ENCODE assay signal across 7 cellular contexts in genomic region chr5:121968910-121969607, GRCh38. TPM values are rescaled to one million over a fixed set of nuclear protein-coding genes. Genes with fewer than 3 reads are reported as not detected.
DNase-seq lines count a peak whose midpoint lies in the region; ATAC-seq and TF ChIP-seq lines count a peak whose summit lies in the region.

No MANE protein-coding gene starts in this region.

- no peaks in the 10 kb centered on the region for H3K9me3 ChIP-seq in RWPE2 (ENCODE audit: severe bottlenecking)
- H3K9me3 ChIP-seq in gastroesophageal sphincter: peaks cover 0 to 9% (median 0%) of the 10 kb centered on the region in 3 donors
- H3K9me3 ChIP-seq in transverse colon: no peaks in the 10 kb centered on the region

- DNase-seq in RWPE2 (ENCODE audit: low spot score) (peak; percentile 53), transverse colon (no peak)
- no peak for DNase-seq in activated T-helper 2 cell treated with anti-CD3 and anti-CD28 coated beads, Interferon-gamma antibody, Interleukin-2, Interleukin-4, amounts not matched to agents 10 μg/mL and 5 μg/mL and 100 μg/mL, durations not matched to agents 14 hours and 24 hours and 36 hours (ENCODE audit: low spot score)
- DNase-seq in activated CD8-positive, alpha-beta memory T cell treated with anti-CD3 and anti-CD28 coated beads, Interleukin-2, amount 50 U/mL, for 48 hours: no peak

- H3K27me3 ChIP-seq in RWPE2 (ENCODE audit: insufficient read depth, poor library complexity, severe bottlenecking): no peaks in the 10 kb centered on the region
- no peaks in the 10 kb centered on the region for H3K27me3 ChIP-seq in gastroesophageal sphincter
- no peaks in the 10 kb centered on the region for H3K27me3 ChIP-seq in transverse colon

- peaks cover 20% of the 10 kb centered on the region for H3K36me3 Mint-ChIP-seq in activated T-helper 2 cell treated with anti-CD3 and anti-CD28 coated beads, Interferon-gamma antibody, Interleukin-2, Interleukin-4, amounts not matched to agents 10 μg/mL and 5 μg/mL and 100 μg/mL, durations not matched to agents 14 hours and 24 hours and 36 hours (ENCODE audit: low read depth)

- no peaks in the 10 kb centered on the region for H3K27me3 Mint-ChIP-seq in activated T-helper 2 cell treated with anti-CD3 and anti-CD28 coated beads, Interferon-gamma antibody, Interleukin-2, Interleukin-4, amounts not matched to agents 10 μg/mL and 5 μg/mL and 100 μg/mL, durations not matched to agents 14 hours and 24 hours and 36 hours (ENCODE audit: low read depth)

- H3K27ac Mint-ChIP-seq in activated T-helper 2 cell treated with anti-CD3 and anti-CD28 coated beads, Interferon-gamma antibody, Interleukin-2, Interleukin-4, amounts not matched to agents 10 μg/mL and 5 μg/mL and 100 μg/mL, durations not matched to agents 14 hours and 24 hours and 36 hours: no peak overlapping the region

- 18 to 52% methylated on average over 3 of the region's 3 CpGs for WGBS in gastroesophageal sphincter (ENCODE audit: low coverage in 1 of 2), 2 donors
- WGBS in transverse colon (ENCODE audit: low coverage in 1 of 2), 2 donors: 54 to 58% methylated on average over 3 of the region's 3 CpGs

- no peaks in the 10 kb centered on the region; the same call in 1 of the 2 replicates for H3K36me3 ChIP-seq in RWPE2 (ENCODE audit: low read depth)
- no peaks in the 10 kb centered on the region for H3K36me3 ChIP-seq in gastroesophageal sphincter
- no peaks in the 10 kb centered on the region for H3K36me3 ChIP-seq in transverse colon

- TF ChIP-seq EP300 in gastroesophageal sphincter (IDR thresholded peaks at IDR 0.05) (no peak), transverse colon (IDR thresholded peaks at IDR 0.05; ENCODE audit: low read depth) (no peak)

- H3K4me1 ChIP-seq in RWPE2 (ENCODE audit: insufficient read depth, poor library complexity, severe bottlenecking) (peaks cover 40% of the 10 kb centered on the region), gastroesophageal sphincter (peaks cover 10 to 26% (median 10%) of the 10 kb centered on the region in 3 donors), transverse colon (peaks cover 0 to 20% (median 12%) of the 10 kb centered on the region in 4 donors)

- H3K4me3 ChIP-seq in RWPE2 (ENCODE audit: severe bottlenecking) (no peak overlapping the region), gastroesophageal sphincter (no peak overlapping the region), transverse colon (no peak overlapping the region)

- H3K4me1 Mint-ChIP-seq in activated T-helper 2 cell treated with anti-CD3 and anti-CD28 coated beads, Interferon-gamma antibody, Interleukin-2, Interleukin-4, amounts not matched to agents 10 μg/mL and 5 μg/mL and 100 μg/mL, durations not matched to agents 14 hours and 24 hours and 36 hours (ENCODE audit: low read depth): peaks cover 18% of the 10 kb centered on the region

- intact Hi-C loops in transverse colon (cut with DNase I; ENCODE audit: low total_unique reads): loop anchor here (10.0 kb wide), 1 partner anchor 106 kb away; the partner anchor contains the start of gene LOX
- intact Hi-C loops in activated T-helper 2 cell treated with anti-CD3 and anti-CD28 coated beads, Interferon-gamma antibody, Interleukin-2, Interleukin-4, amounts not matched to agents 10 μg/mL and 5 μg/mL and 100 μg/mL, durations not matched to agents 14 hours and 24 hours and 36 hours (cut with micrococcal nuclease): no loop called here

- TF ChIP-seq CTCF in RWPE2 (IDR thresholded peaks at IDR 0.05; ENCODE audit: poor library complexity, severe bottlenecking) (no peak), gastroesophageal sphincter (IDR thresholded peaks at IDR 0.05) (no peak), transverse colon (IDR thresholded peaks at IDR 0.05) (no peak)

- ATAC-seq in GM21723 (IDR thresholded peaks at IDR 0.05; ENCODE audit: unreplicated experiment) (peak; percentile 50), RWPE2 (ENCODE audit: low read depth) (peak; percentile 98), gastroesophageal sphincter (peak; percentile 81), GM21381 (IDR thresholded peaks at IDR 0.05; ENCODE audit: unreplicated experiment) (no peak)

- peaks cover 9% of the 10 kb centered on the region for H3K9me3 Mint-ChIP-seq in activated T-helper 2 cell treated with anti-CD3 and anti-CD28 coated beads, Interferon-gamma antibody, Interleukin-2, Interleukin-4, amounts not matched to agents 10 μg/mL and 5 μg/mL and 100 μg/mL, durations not matched to agents 14 hours and 24 hours and 36 hours

- TF ChIP-seq POLR2A in gastroesophageal sphincter (IDR thresholded peaks at IDR 0.05) (no peak), transverse colon (IDR thresholded peaks at IDR 0.05) (no peak)

- in situ Hi-C loops in transverse colon (cut with MboI; ENCODE audit: low pct_ligation_motif_present in 1 of 4, low pct_unique_long_range_greater_than_20kb in 1 of 4, low sequenced_read_pairs in 3 of 4): loop anchor here in 1 of 4 donors (25.0 kb wide), 1 partner anchor 193 kb away; a partner anchor contains a TSS

- H3K27ac ChIP-seq in RWPE2 (ENCODE audit: poor library complexity, severe bottlenecking) (peak overlapping the region; percentile 90), gastroesophageal sphincter (peak overlapping the region; percentile 27 to 47 (median 38)), transverse colon (peak overlapping the region; percentile 48 to 70 (median 54))

- H3K4me3 Mint-ChIP-seq in activated T-helper 2 cell treated with anti-CD3 and anti-CD28 coated beads, Interferon-gamma antibody, Interleukin-2, Interleukin-4, amounts not matched to agents 10 μg/mL and 5 μg/mL and 100 μg/mL, durations not matched to agents 14 hours and 24 hours and 36 hours (ENCODE audit: low read depth): no peak overlapping the region

RNA-seq across cellular contexts. Expression of gene SRFBP1, which starts 7.3 kb away (rescaled TPM):
- 10 to 100 TPM; 13.1 to 19.8 (median 17.0) TPM for total RNA-seq in gastroesophageal sphincter
- total RNA-seq in transverse colon: 10 to 100 TPM in 1 of 4 donors, 1 to 10 TPM in 3; 1.9 to 16.4 (median 5.4) TPM
- total RNA-seq in activated T-helper 2 cell treated with anti-CD3 and anti-CD28 coated beads, Interferon-gamma antibody, Interleukin-2, Interleukin-4, amounts not matched to agents 10 μg/mL and 5 μg/mL and 100 μg/mL, durations not matched to agents 14 hours and 24 hours and 36 hours: 15.6 and 16.4 TPM in 2 replicates

Comparison
In these comparisons a context has a peak if more than half of its experiments do, and no peak if none do; other contexts are left out.
1. H3K27ac ChIP-seq: peak in every context shown above with its lines; median percentile 90 in RWPE2; 54 in transverse colon; 38 in gastroesophageal sphincter.